In genomic region chr7:149854611-149855367, GRCh38 we compare ENCODE assay signal across 8 cellular contexts. TPM values are rescaled to one million over a fixed set of nuclear protein-coding genes. Genes with fewer than 3 reads are reported as not detected.
DNase-seq lines count a peak whose midpoint lies in the region; ATAC-seq and TF ChIP-seq lines count a peak whose summit lies in the region.

No MANE protein-coding gene starts in this region.

- TF ChIP-seq CTCF in upper lobe of right lung (IDR thresholded peaks at IDR 0.05), result no peak

- H3K9ac ChIP-seq in iPS-15b (ENCODE audit: low read depth, low read length), result no peak overlapping the region

- intact Hi-C loops in upper lobe of right lung (cut with DNase I), result no loop called here

- H3K4me3 ChIP-seq in iPS-15b (ENCODE audit: low read depth, low read length) (peak overlapping the region; percentile 6), upper lobe of right lung (no peak overlapping the region)

- ATAC-seq in upper lobe of right lung (peak; percentile 89), HG03159 (IDR thresholded peaks at IDR 0.05; ENCODE audit: unreplicated experiment) (no peak), GM18861 (IDR thresholded peaks at IDR 0.05; ENCODE audit: unreplicated experiment) (no peak), HG03135 (IDR thresholded peaks at IDR 0.05; ENCODE audit: unreplicated experiment) (no peak)

- no peaks in the 10 kb centered on the region for H3K27me3 ChIP-seq in iPS-15b (ENCODE audit: control insufficient read depth, insufficient read depth, low read length)
- no peaks in the 10 kb centered on the region for H3K27me3 ChIP-seq in upper lobe of right lung

- H3K9me3 ChIP-seq in iPS-15b (ENCODE audit: control insufficient read depth, insufficient read depth, low read length), result no peaks in the 10 kb centered on the region
- H3K9me3 ChIP-seq in upper lobe of right lung, result no peaks in the 10 kb centered on the region

- H3K27ac ChIP-seq in upper lobe of right lung, result no peak overlapping the region

- H3K4me1 ChIP-seq in iPS-15b (ENCODE audit: control insufficient read depth, insufficient read depth, low read length) (peaks cover 11% of the 10 kb centered on the region), upper lobe of right lung (peaks cover 17% of the 10 kb centered on the region)

- H3K36me3 ChIP-seq in iPS-15b (ENCODE audit: control insufficient read depth, insufficient read depth, low read length) (no peaks in the 10 kb centered on the region), upper lobe of right lung (peaks cover 5% of the 10 kb centered on the region)

- peak; percentile 92 for DNase-seq in G401 (ENCODE audit: low spot score)
- peak; percentile 53 to 85 for DNase-seq in NCI-H187 (lab: John Stamatoyannopoulos, UW)
- peak; percentile 31 for DNase-seq in activated effector memory CD4-positive, alpha-beta T cell treated with Interleukin-2 at 50 U/mL for 16 hours
- DNase-seq in upper lobe of right lung, result peak; percentile 87

- in situ Hi-C loops in G401 (cut with HindIII; ENCODE audit: low sequenced_read_pairs), result no loop called here

RNA-seq across cellular contexts. Expression of gene ZNF862, which starts 16.6 kb away (rescaled TPM):
- total RNA-seq in G401 (2014; rRNA removed; shearing (Covaris generic)), result 1.8 and 2.2 TPM in 2 replicates
- total RNA-seq in upper lobe of right lung, result 14.6 TPM

RNA-seq across cellular contexts. Expression of gene ATP6V0E2, which starts 19.0 kb away (rescaled TPM):
- total RNA-seq in G401 (2014; rRNA removed; shearing (Covaris generic)), result 35.1 and 73.1 TPM in 2 replicates
- total RNA-seq in upper lobe of right lung, result 19.6 TPM

Comparison
In these comparisons a context has a peak if more than half of its experiments do, and no peak if none do; other contexts are left out.
1. DNase-seq: peak in every context shown above with its lines; median percentile 92 in G401; 87 in upper lobe of right lung; 69 in NCI-H187; 31 in activated effector memory CD4-positive, alpha-beta T cell treated with Interleukin-2 at 50 U/mL for 16 hours.